1 cellular context compared by ENCODE assay signal in the genomic region with DNA sequence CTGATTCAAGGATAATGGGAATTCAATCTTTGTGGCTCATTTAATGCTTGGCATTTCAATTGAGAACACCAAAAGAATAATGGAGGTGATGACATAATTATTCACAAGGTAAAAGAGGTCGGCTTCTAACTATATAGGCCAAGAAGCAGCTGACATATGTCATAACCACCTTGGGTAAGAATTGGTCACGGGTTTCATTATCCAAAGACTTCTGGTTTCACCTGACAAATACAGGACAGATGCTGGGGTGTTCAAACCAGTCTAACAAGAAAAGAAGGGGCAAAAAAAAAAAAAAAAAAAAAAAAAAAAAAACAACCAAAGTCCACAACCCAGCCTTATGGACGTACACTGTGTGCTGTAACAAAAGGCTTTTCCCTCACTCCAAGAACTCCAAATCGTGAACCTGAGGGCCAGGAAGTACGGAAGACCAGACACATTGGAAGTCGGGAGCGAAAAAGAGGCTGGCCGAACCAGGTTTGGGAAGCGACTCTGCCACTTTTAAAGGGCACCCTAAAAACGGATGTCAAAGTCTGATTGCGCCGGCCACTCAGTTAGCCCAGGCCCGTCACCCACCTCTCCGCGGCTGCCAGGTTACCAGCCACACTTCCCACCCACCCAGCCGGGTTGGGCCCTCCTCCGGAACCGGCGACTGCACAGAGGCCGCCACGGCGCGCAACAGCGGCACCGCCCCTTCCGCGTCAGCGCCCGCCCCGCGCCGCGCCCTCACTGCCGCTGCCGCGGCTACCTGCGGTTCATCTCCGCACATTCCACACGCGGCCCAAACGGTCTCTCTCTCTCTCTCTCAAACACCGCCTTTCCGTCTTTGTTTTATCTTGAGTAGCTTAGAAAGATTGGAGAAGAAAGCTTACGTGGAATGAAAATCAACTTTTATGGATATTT.
A peak's percentile ranks its signal among the peaks of the same experiment; 100 is the strongest.
TF ChIP-seq lines count a peak whose summit lies in the region.

A gene with protein sequence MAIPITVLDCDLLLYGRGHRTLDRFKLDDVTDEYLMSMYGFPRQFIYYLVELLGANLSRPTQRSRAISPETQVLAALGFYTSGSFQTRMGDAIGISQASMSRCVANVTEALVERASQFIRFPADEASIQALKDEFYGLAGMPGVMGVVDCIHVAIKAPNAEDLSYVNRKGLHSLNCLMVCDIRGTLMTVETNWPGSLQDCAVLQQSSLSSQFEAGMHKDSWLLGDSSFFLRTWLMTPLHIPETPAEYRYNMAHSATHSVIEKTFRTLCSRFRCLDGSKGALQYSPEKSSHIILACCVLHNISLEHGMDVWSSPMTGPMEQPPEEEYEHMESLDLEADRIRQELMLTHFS (minus strand): TSS at position 677 of the 900 bp plus-strand sequence. CDS start 990 bp downstream, outside the sequence.

TF ChIP-seq in HEK293, 187 proteins besides CTCF, POLR2A, EP300 and RAD21 (continued from another document and continues in another):
- TF ChIP-seq ZNF18 (tag by site-specific recombination; IDR thresholded peaks at IDR 0.05) = no peak
- peak; percentile 68; the same call in 1 of the 2 replicates for TF ChIP-seq ZNF10 (tag by site-specific recombination; IDR thresholded peaks at IDR 0.05)
- no peak for TF ChIP-seq ZNF830 (tag by site-specific recombination; IDR thresholded peaks at IDR 0.05; ENCODE audit: low read depth)
- TF ChIP-seq ZNF639 (tag by site-specific recombination; IDR thresholded peaks at IDR 0.05) = peak; percentile 84; the same call in 1 of the 2 replicates
- peak; percentile 43; the same call in 1 of the 2 replicates for TF ChIP-seq ZSCAN30 (tag by site-specific recombination; IDR thresholded peaks at IDR 0.05)
- no peak for TF ChIP-seq ZNF23 (tag by site-specific recombination; IDR thresholded peaks at IDR 0.05; ENCODE audit: borderline replicate concordance)
- TF ChIP-seq, protein P1, sequence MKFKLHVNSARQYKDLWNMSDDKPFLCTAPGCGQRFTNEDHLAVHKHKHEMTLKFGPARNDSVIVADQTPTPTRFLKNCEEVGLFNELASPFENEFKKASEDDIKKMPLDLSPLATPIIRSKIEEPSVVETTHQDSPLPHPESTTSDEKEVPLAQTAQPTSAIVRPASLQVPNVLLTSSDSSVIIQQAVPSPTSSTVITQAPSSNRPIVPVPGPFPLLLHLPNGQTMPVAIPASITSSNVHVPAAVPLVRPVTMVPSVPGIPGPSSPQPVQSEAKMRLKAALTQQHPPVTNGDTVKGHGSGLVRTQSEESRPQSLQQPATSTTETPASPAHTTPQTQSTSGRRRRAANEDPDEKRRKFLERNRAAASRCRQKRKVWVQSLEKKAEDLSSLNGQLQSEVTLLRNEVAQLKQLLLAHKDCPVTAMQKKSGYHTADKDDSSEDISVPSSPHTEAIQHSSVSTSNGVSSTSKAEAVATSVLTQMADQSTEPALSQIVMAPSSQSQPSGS (tag by site-specific recombination; IDR thresholded peaks at IDR 0.05; ENCODE audit: low read depth) = peak; percentile 57
- no peak for TF ChIP-seq SETDB1 (IDR thresholded peaks at IDR 0.05; ENCODE audit: insufficient read length, low read length)
- TF ChIP-seq, protein P2, sequence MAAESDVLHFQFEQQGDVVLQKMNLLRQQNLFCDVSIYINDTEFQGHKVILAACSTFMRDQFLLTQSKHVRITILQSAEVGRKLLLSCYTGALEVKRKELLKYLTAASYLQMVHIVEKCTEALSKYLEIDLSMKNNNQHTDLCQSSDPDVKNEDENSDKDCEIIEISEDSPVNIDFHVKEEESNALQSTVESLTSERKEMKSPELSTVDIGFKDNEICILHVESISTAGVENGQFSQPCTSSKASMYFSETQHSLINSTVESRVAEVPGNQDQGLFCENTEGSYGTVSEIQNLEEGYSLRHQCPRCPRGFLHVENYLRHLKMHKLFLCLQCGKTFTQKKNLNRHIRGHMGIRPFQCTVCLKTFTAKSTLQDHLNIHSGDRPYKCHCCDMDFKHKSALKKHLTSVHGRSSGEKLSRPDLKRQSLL (tag by site-specific recombination; IDR thresholded peaks at IDR 0.05) = no peak; the same call in 1 of the 2 replicates
- TF ChIP-seq OSR2 (tag by site-specific recombination; IDR thresholded peaks at IDR 0.05) = peak; percentile 52
- TF ChIP-seq, protein P3, sequence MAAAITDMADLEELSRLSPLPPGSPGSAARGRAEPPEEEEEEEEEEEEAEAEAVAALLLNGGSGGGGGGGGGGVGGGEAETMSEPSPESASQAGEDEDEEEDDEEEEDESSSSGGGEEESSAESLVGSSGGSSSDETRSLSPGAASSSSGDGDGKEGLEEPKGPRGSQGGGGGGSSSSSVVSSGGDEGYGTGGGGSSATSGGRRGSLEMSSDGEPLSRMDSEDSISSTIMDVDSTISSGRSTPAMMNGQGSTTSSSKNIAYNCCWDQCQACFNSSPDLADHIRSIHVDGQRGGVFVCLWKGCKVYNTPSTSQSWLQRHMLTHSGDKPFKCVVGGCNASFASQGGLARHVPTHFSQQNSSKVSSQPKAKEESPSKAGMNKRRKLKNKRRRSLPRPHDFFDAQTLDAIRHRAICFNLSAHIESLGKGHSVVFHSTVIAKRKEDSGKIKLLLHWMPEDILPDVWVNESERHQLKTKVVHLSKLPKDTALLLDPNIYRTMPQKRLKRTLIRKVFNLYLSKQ (tag by site-specific recombination; IDR thresholded peaks at IDR 0.05; ENCODE audit: borderline replicate concordance) = no peak
- TF ChIP-seq, protein P4, sequence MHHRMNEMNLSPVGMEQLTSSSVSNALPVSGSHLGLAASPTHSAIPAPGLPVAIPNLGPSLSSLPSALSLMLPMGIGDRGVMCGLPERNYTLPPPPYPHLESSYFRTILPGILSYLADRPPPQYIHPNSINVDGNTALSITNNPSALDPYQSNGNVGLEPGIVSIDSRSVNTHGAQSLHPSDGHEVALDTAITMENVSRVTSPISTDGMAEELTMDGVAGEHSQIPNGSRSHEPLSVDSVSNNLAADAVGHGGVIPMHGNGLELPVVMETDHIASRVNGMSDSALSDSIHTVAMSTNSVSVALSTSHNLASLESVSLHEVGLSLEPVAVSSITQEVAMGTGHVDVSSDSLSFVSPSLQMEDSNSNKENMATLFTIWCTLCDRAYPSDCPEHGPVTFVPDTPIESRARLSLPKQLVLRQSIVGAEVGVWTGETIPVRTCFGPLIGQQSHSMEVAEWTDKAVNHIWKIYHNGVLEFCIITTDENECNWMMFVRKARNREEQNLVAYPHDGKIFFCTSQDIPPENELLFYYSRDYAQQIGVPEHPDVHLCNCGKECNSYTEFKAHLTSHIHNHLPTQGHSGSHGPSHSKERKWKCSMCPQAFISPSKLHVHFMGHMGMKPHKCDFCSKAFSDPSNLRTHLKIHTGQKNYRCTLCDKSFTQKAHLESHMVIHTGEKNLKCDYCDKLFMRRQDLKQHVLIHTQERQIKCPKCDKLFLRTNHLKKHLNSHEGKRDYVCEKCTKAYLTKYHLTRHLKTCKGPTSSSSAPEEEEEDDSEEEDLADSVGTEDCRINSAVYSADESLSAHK (tag by site-specific recombination; IDR thresholded peaks at IDR 0.05) = peak; percentile 10; the same call in 1 of the 2 replicates
- TF ChIP-seq ZNF629 (tag by site-specific recombination; IDR thresholded peaks at IDR 0.05) = no peak
- TF ChIP-seq, protein P5, sequence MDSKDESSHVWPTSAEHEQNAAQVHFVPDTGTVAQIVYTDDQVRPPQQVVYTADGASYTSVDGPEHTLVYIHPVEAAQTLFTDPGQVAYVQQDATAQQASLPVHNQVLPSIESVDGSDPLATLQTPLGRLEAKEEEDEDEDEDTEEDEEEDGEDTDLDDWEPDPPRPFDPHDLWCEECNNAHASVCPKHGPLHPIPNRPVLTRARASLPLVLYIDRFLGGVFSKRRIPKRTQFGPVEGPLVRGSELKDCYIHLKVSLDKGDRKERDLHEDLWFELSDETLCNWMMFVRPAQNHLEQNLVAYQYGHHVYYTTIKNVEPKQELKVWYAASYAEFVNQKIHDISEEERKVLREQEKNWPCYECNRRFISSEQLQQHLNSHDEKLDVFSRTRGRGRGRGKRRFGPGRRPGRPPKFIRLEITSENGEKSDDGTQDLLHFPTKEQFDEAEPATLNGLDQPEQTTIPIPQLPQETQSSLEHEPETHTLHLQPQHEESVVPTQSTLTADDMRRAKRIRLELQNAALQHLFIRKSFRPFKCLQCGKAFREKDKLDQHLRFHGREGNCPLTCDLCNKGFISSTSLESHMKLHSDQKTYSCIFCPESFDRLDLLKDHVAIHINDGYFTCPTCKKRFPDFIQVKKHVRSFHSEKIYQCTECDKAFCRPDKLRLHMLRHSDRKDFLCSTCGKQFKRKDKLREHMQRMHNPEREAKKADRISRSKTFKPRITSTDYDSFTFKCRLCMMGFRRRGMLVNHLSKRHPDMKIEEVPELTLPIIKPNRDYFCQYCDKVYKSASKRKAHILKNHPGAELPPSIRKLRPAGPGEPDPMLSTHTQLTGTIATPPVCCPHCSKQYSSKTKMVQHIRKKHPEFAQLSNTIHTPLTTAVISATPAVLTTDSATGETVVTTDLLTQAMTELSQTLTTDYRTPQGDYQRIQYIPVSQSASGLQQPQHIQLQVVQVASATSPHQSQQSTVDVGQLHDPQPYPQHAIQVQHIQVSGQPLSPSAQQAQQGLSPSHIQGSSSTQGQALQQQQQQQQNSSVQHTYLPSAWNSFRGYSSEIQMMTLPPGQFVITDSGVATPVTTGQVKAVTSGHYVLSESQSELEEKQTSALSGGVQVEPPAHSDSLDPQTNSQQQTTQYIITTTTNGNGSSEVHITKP (tag by site-specific recombination; IDR thresholded peaks at IDR 0.05) = no peak
- TF ChIP-seq ZNF394 (tag by site-specific recombination; IDR thresholded peaks at IDR 0.05; ENCODE audit: borderline replicate concordance) = no peak
- TF ChIP-seq, protein P6, sequence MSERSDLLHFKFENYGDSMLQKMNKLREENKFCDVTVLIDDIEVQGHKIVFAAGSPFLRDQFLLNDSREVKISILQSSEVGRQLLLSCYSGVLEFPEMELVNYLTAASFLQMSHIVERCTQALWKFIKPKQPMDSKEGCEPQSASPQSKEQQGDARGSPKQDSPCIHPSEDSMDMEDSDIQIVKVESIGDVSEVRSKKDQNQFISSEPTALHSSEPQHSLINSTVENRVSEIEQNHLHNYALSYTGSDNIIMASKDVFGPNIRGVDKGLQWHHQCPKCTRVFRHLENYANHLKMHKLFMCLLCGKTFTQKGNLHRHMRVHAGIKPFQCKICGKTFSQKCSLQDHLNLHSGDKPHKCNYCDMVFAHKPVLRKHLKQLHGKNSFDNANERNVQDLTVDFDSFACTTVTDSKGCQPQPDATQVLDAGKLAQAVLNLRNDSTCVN (tag by site-specific recombination; optimal IDR thresholded peaks at IDR 0.05) = peak; percentile 84
- no peak for TF ChIP-seq ZNF16 (tag by site-specific recombination; IDR thresholded peaks at IDR 0.05; ENCODE audit: low read depth)
- peak; percentile 47; the same call in 1 of the 2 replicates for TF ChIP-seq ZFHX2 (tag by site-specific recombination; conservative IDR thresholded peaks at IDR 0.05)
- TF ChIP-seq ZNF146 (tag by site-specific recombination; IDR thresholded peaks at IDR 0.05) = peak; percentile 12; the same call in 1 of the 2 replicates
- peak; percentile 85 for TF ChIP-seq ZNF600 (tag by site-specific recombination; IDR thresholded peaks at IDR 0.05)
- TF ChIP-seq KLF1 (tag by site-specific recombination; IDR thresholded peaks at IDR 0.05) = peak; percentile 76
- TF ChIP-seq, protein P7, sequence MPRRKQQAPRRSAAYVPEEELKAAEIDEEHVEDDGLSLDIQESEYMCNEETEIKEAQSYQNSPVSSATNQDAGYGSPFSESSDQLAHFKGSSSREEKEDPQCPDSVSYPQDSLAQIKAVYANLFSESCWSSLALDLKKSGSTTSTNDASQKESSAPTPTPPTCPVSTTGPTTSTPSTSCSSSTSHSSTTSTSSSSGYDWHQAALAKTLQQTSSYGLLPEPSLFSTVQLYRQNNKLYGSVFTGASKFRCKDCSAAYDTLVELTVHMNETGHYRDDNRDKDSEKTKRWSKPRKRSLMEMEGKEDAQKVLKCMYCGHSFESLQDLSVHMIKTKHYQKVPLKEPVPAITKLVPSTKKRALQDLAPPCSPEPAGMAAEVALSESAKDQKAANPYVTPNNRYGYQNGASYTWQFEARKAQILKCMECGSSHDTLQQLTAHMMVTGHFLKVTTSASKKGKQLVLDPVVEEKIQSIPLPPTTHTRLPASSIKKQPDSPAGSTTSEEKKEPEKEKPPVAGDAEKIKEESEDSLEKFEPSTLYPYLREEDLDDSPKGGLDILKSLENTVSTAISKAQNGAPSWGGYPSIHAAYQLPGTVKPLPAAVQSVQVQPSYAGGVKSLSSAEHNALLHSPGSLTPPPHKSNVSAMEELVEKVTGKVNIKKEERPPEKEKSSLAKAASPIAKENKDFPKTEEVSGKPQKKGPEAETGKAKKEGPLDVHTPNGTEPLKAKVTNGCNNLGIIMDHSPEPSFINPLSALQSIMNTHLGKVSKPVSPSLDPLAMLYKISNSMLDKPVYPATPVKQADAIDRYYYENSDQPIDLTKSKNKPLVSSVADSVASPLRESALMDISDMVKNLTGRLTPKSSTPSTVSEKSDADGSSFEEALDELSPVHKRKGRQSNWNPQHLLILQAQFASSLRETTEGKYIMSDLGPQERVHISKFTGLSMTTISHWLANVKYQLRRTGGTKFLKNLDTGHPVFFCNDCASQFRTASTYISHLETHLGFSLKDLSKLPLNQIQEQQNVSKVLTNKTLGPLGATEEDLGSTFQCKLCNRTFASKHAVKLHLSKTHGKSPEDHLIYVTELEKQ (tag by site-specific recombination; IDR thresholded peaks at IDR 0.05; ENCODE audit: borderline replicate concordance) = 0 out of 2 replicates have a peak, but pooled peaks have one; percentile 19
- no peak for TF ChIP-seq ZNF791 (tag by site-specific recombination; IDR thresholded peaks at IDR 0.05)
- TF ChIP-seq, protein P8, sequence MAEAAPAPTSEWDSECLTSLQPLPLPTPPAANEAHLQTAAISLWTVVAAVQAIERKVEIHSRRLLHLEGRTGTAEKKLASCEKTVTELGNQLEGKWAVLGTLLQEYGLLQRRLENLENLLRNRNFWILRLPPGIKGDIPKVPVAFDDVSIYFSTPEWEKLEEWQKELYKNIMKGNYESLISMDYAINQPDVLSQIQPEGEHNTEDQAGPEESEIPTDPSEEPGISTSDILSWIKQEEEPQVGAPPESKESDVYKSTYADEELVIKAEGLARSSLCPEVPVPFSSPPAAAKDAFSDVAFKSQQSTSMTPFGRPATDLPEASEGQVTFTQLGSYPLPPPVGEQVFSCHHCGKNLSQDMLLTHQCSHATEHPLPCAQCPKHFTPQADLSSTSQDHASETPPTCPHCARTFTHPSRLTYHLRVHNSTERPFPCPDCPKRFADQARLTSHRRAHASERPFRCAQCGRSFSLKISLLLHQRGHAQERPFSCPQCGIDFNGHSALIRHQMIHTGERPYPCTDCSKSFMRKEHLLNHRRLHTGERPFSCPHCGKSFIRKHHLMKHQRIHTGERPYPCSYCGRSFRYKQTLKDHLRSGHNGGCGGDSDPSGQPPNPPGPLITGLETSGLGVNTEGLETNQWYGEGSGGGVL (tag by site-specific recombination; IDR thresholded peaks at IDR 0.05) = peak; percentile 60
